In the genomic region with DNA sequence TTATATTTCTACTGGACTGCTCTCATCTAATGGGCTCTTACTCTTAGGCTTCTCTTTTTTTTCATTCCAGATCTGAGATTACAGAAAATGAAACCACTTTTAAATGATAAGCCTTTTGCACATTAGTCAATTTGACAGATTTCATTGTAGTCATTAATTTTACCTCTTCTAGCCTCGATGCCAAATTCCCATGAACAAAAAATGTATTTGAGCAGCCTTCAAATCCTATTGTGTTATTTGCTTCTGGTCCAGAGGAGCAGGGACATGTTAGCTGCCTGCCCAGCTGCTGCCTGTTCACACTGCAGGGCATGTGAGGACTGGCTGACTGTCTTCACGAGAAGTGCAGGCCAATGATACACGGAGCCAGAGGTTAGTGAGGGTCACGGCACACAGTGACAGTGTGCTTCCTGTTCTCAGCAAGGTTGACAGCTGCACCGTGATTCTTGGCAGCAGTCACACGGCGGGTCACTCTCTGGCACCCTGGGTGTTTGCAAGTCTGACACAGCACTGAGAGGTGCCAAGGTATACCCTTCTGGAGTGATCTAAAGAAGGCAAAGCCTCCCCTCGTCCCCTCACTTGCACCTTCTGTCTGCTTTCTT, we compare ENCODE assay signal across 1 cellular context.
TF ChIP-seq lines count a peak whose summit lies in the region.

No MANE protein-coding gene starts in this region.

TF ChIP-seq in SK-N-SH treated with all-trans-retinoic acid at 6 μM for 48 hours, 23 proteins besides CTCF, POLR2A, EP300 and RAD21 (continued from another document):
- TF ChIP-seq, protein P1, sequence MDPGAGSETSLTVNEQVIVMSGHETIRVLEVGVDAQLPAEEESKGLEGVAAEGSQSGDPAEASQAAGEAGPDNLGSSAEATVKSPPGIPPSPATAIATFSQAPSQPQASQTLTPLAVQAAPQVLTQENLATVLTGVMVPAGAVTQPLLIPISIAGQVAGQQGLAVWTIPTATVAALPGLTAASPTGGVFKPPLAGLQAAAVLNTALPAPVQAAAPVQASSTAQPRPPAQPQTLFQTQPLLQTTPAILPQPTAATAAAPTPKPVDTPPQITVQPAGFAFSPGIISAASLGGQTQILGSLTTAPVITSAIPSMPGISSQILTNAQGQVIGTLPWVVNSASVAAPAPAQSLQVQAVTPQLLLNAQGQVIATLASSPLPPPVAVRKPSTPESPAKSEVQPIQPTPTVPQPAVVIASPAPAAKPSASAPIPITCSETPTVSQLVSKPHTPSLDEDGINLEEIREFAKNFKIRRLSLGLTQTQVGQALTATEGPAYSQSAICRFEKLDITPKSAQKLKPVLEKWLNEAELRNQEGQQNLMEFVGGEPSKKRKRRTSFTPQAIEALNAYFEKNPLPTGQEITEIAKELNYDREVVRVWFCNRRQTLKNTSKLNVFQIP (CRISPR knock-in tag; IDR thresholded peaks at IDR 0.05; ENCODE audit: borderline replicate concordance, low read depth), result no peak
- TF ChIP-seq ISL1 (CRISPR knock-in tag; IDR thresholded peaks at IDR 0.05), result peak; percentile 65
